ENCODE assay signal across 8 cellular contexts in genomic region chr19:48500830-48501445, GRCh38. TPM values are rescaled to one million over a fixed set of nuclear protein-coding genes. Genes with fewer than 3 reads are reported as not detected.
DNase-seq lines count a peak whose midpoint lies in the region; ATAC-seq and TF ChIP-seq lines count a peak whose summit lies in the region.

No MANE protein-coding gene starts in this region.

- H3K27me3 ChIP-seq in A673 (replicated peaks; ENCODE audit: insufficient read depth, low read depth, low read length, poor library complexity) (peaks cover 10% of the 10 kb centered on the region), HUES6 (ENCODE audit: control insufficient read depth, insufficient read depth, low read length) (no peaks in the 10 kb centered on the region), mammary epithelial cell (ENCODE audit: insufficient read depth, low read length) (peaks cover 7% of the 10 kb centered on the region), mesendoderm (ENCODE audit: insufficient read depth, low read length, poor library complexity) (no peaks in the 10 kb centered on the region)

- ATAC-seq in GM19351 (IDR thresholded peaks at IDR 0.05; ENCODE audit: unreplicated experiment): no peak
- ATAC-seq in HG02678 (IDR thresholded peaks at IDR 0.05; ENCODE audit: unreplicated experiment): no peak

- H3K4me2 ChIP-seq in mammary epithelial cell (ENCODE audit: insufficient read depth, low read depth, low read length) (peak overlapping the region; percentile 96), mesendoderm (ENCODE audit: low read length) (peak overlapping the region; percentile 86)

- H3K79me1 ChIP-seq in mesendoderm (ENCODE audit: low read length): no peaks in the 10 kb centered on the region

- POLR2A ChIA-PET in A673 (lab: Charles Lee; ENCODE audit: low non-redundant PET): no interaction called here

- CTCF ChIA-PET in A673 (lab: Charles Lee): no interaction called here
- CTCF ChIA-PET in mammary epithelial cell (lab: Charles Lee; ENCODE audit: low non-redundant PET): no interaction called here

- H3K4me3 Mint-ChIP-seq in endothelial cell (ENCODE audit: unreplicated experiment): no peak overlapping the region

- H3K9me3 ChIP-seq in A673 (ENCODE audit: low read depth, low read length, poor library complexity, severe bottlenecking): no peaks in the 10 kb centered on the region
- no peaks in the 10 kb centered on the region for H3K9me3 ChIP-seq in HUES6 (ENCODE audit: control insufficient read depth, insufficient read depth, low read depth, low read length)
- H3K9me3 ChIP-seq in mammary epithelial cell (replicated peaks; ENCODE audit: insufficient read depth, low read length): no peaks in the 10 kb centered on the region

- no peak overlapping the region for H3K18ac ChIP-seq in mesendoderm (ENCODE audit: low read length)

- H3K4ac ChIP-seq in mesendoderm (ENCODE audit: low read depth, low read length): no peak overlapping the region

- in situ Hi-C loops in mammary epithelial cell (cut with MboI; ENCODE audit: low sequenced_read_pairs in 2 of 2): no loop called here

- H3K36me3 ChIP-seq in A673 (ENCODE audit: insufficient read depth, low read length, poor library complexity, severe bottlenecking): no peaks in the 10 kb centered on the region
- no peaks in the 10 kb centered on the region for H3K36me3 ChIP-seq in HUES6 (ENCODE audit: control insufficient read depth, insufficient read depth, low read length)
- H3K36me3 ChIP-seq in mammary epithelial cell (ENCODE audit: insufficient read depth, low read length): no peaks in the 10 kb centered on the region
- no peaks in the 10 kb centered on the region for H3K36me3 ChIP-seq in mesendoderm (ENCODE audit: control insufficient read depth, insufficient read depth, low read length)

- no peaks in the 10 kb centered on the region for H3K79me2 ChIP-seq in mammary epithelial cell (ENCODE audit: insufficient read depth, low read length)
- H3K79me2 ChIP-seq in mesendoderm (ENCODE audit: control insufficient read depth, insufficient read depth, low read length): no peaks in the 10 kb centered on the region

- dilution Hi-C loops in mammary epithelial cell (cut with HindIII; ENCODE audit: low sequenced_read_pairs): no loop called here

- H3K9ac ChIP-seq in HUES6 (ENCODE audit: low read length) (peak overlapping the region; percentile 52), mammary epithelial cell (ENCODE audit: insufficient read depth, low read length) (no peak overlapping the region), mesendoderm (ENCODE audit: low read length) (peak overlapping the region; percentile 71)

- BruUV-seq in A673 (replicated peaks; lab: Mats Ljungman, UMichigan): no TSS peak
- no TSS peak for BruUV-seq in mammary epithelial cell (replicated peaks; lab: Mats Ljungman, UMichigan)

- no peaks in the 10 kb centered on the region for H4K20me1 ChIP-seq in mammary epithelial cell (ENCODE audit: insufficient read depth, low read length)

- no peak overlapping the region for H2AK5ac ChIP-seq in mesendoderm (ENCODE audit: low read length)

- no peak overlapping the region for H3K27ac Mint-ChIP-seq in endothelial cell (ENCODE audit: unreplicated experiment)

- H3K56ac ChIP-seq in mesendoderm (ENCODE audit: low read length): peak overlapping the region; percentile 88

- peaks cover 6% of the 10 kb centered on the region for H3K4me1 Mint-ChIP-seq in endothelial cell (ENCODE audit: unreplicated experiment)

- H2BK120ac ChIP-seq in mesendoderm (ENCODE audit: low read depth, low read length): no peak overlapping the region

- H3K4me3 ChIP-seq in A673 (ENCODE audit: low read depth, low read length, poor library complexity, severe bottlenecking): peak overlapping the region; percentile 2
- H3K4me3 ChIP-seq in HUES6 (ENCODE audit: low read depth, low read length): peak overlapping the region; percentile 84
- peak overlapping the region; percentile 28 to 54 (median 47) for H3K4me3 ChIP-seq in mammary epithelial cell (replicated peaks in 1 of 3; ENCODE audit: insufficient read depth in 1 of 3, low read depth in 2 of 3, low read length in 3 of 3)
- H3K4me3 ChIP-seq in mesendoderm (ENCODE audit: low read length): peak overlapping the region; percentile 21

- H2BK5ac ChIP-seq in mesendoderm (ENCODE audit: low read length): no peak overlapping the region

- H3K23ac ChIP-seq in mesendoderm (ENCODE audit: low read length): no peak overlapping the region

- H3K27ac ChIP-seq in A673 (ENCODE audit: low read depth, low read length, poor library complexity, severe bottlenecking) (no peak overlapping the region), HUES6 (ENCODE audit: low read depth, low read length) (no peak overlapping the region), mammary epithelial cell (ENCODE audit: insufficient read depth, low read depth, low read length) (no peak overlapping the region), mesendoderm (ENCODE audit: low read depth, low read length) (no peak overlapping the region)

- no peaks in the 10 kb centered on the region for H3K9me3 Mint-ChIP-seq in endothelial cell (ENCODE audit: unreplicated experiment)

- peak overlapping the region; percentile 96 for H2AFZ ChIP-seq in mammary epithelial cell (ENCODE audit: low read depth, low read length)

- no peak overlapping the region for H4K8ac ChIP-seq in mesendoderm (ENCODE audit: low read depth, low read length)

- DNase-seq in A673 (ENCODE audit: low spot score): no peak
- no peak for DNase-seq in mammary epithelial cell
- DNase-seq in mesendoderm: no peak
- no peak for DNase-seq in endothelial cell (ENCODE audit: low spot score)
- no peak for DNase-seq in midbrain (lab: John Stamatoyannopoulos, UW)

- 64% methylated on average over 17 of the region's 30 CpGs for WGBS in mammary epithelial cell (ENCODE audit: low coverage, missing lambda C conversion rate)
- WGBS in mesendoderm (ENCODE audit: extremely low coverage, insufficient coverage, low lambda C conversion rate): no CpG with 5 or more reads among the region's 30 CpGs

- no peak overlapping the region for H2BK15ac ChIP-seq in mesendoderm (replicated peaks; ENCODE audit: low read depth)

- peaks cover 18% of the 10 kb centered on the region for H3K27me3 Mint-ChIP-seq in endothelial cell (ENCODE audit: unreplicated experiment)

- H4K5ac ChIP-seq in mesendoderm (ENCODE audit: low read length): no peak overlapping the region

- intact Hi-C loops in A673 (cut with micrococcal nuclease; ENCODE audit: unreplicated experiment) (no loop called here), mammary epithelial cell (cut with micrococcal nuclease) (no loop called here)

- TF ChIP-seq CTCF in A673 (conservative IDR thresholded peaks at IDR 0.05; ENCODE audit: low read depth, low read length) (no peak), mammary epithelial cell (conservative IDR thresholded peaks at IDR 0.05 in 1 of 2, IDR thresholded peaks at IDR 0.05 in 1 of 2; ENCODE audit: extremely low read depth in 1 of 2, insufficient read depth in 1 of 2, low read depth in 1 of 2, low read length in 2 of 2) (no peak), endothelial cell (IDR thresholded peaks at IDR 0.05; ENCODE audit: unreplicated experiment) (no peak)

- no peaks in the 10 kb centered on the region for H3K36me3 Mint-ChIP-seq in endothelial cell (ENCODE audit: low read depth, unreplicated experiment)

- H3K4me1 ChIP-seq in A673 (ENCODE audit: insufficient read depth, low read length, poor library complexity, severe bottlenecking) (peaks cover 23% of the 10 kb centered on the region), HUES6 (ENCODE audit: control insufficient read depth, insufficient read depth, low read length) (peaks cover 10% of the 10 kb centered on the region), mammary epithelial cell (ENCODE audit: insufficient read depth, low read length) (peaks cover 13% of the 10 kb centered on the region), mesendoderm (ENCODE audit: control insufficient read depth, low read depth, low read length) (peaks cover 3% of the 10 kb centered on the region)

RNA-seq across cellular contexts. Expression of gene LMTK3, which starts 10.7 kb away (rescaled TPM):
- total RNA-seq in A673 (2021) (0.52 and 1.0 TPM in 2 replicates), mammary epithelial cell (1 to 10 TPM; 1.5 to 5.8 TPM), endothelial cell (ENCODE audit: unreplicated experiment) (3.0 TPM)
- polyA plus RNA-seq in mammary epithelial cell: 0.46 TPM
- polyA minus RNA-seq in mammary epithelial cell: 0.31 TPM
- polyA plus RNA-seq in mesendoderm (2013, experiment 1 of 2): 3.1 TPM
- polyA plus RNA-seq in mesendoderm (2013, experiment 2 of 2): 2.8 TPM

RNA-seq across cellular contexts. Expression of gene CYTH2, which starts 31.8 kb away (rescaled TPM):
- total RNA-seq in A673 (2021) (120 and 125 TPM in 2 replicates), mammary epithelial cell (10 to 100 TPM; 36.3 to 72.1 TPM), endothelial cell (ENCODE audit: unreplicated experiment) (165 TPM)
- polyA plus RNA-seq in mammary epithelial cell: 31.8 TPM
- polyA minus RNA-seq in mammary epithelial cell: 48.4 TPM
- polyA plus RNA-seq in mesendoderm (2013, experiment 1 of 2): 43.5 TPM
- 40.5 TPM for polyA plus RNA-seq in mesendoderm (2013, experiment 2 of 2)

RNA-seq across cellular contexts. Expression of gene KCNJ14, which starts 45.6 kb away (rescaled TPM):
- 6.5 and 7.0 TPM in 2 replicates for total RNA-seq in A673 (2021)
- total RNA-seq in mammary epithelial cell: 1 to 10 TPM in 1 of 2 donors, under 1 TPM in 1; 0.50 to 2.0 TPM
- 0.45 TPM for polyA plus RNA-seq in mammary epithelial cell
- polyA minus RNA-seq in mammary epithelial cell: 2.7 TPM
- polyA plus RNA-seq in mesendoderm (2013, experiment 1 of 2): 0.34 TPM
- polyA plus RNA-seq in mesendoderm (2013, experiment 2 of 2): 0.32 TPM
- 0.95 TPM for total RNA-seq in endothelial cell (ENCODE audit: unreplicated experiment)

RNA-seq across cellular contexts. Expression of gene SULT2B1, which starts 51.0 kb away (rescaled TPM):
- total RNA-seq in A673 (2021) (0.24 and 0.60 TPM in 2 replicates), mammary epithelial cell (1 to 10 TPM in 1 of 2 donors, not detected in 1; 1.8 TPM), endothelial cell (ENCODE audit: unreplicated experiment) (0.62 TPM)
- polyA plus RNA-seq in mammary epithelial cell: 2.0 TPM
- not detected for polyA minus RNA-seq in mammary epithelial cell
- 0.14 TPM for polyA plus RNA-seq in mesendoderm (2013, experiment 1 of 2)
- 0.24 TPM for polyA plus RNA-seq in mesendoderm (2013, experiment 2 of 2)

RNA-seq across cellular contexts. Expression of gene GRWD1, which starts 55.2 kb away (rescaled TPM):
- 86.4 and 109 TPM in 2 replicates for total RNA-seq in A673 (2021)
- 10 to 100 TPM; 35.3 to 45.9 TPM for total RNA-seq in mammary epithelial cell
- 32.1 TPM for polyA plus RNA-seq in mammary epithelial cell
- 15.8 TPM for polyA minus RNA-seq in mammary epithelial cell
- polyA plus RNA-seq in mesendoderm (2013, experiment 1 of 2): 35.4 TPM
- polyA plus RNA-seq in mesendoderm (2013, experiment 2 of 2): 37.3 TPM
- total RNA-seq in endothelial cell (ENCODE audit: unreplicated experiment): 38.4 TPM

Comparison
In these comparisons a context has a peak if more than half of its experiments do, and no peak if none do; other contexts are left out.
1. H3K4me3 ChIP-seq: peak in every context shown above with its lines; median percentile 84 in HUES6; 47 in mammary epithelial cell; 21 in mesendoderm; 2 in A673.